1 cellular context compared by ENCODE assay signal in the genomic region with DNA sequence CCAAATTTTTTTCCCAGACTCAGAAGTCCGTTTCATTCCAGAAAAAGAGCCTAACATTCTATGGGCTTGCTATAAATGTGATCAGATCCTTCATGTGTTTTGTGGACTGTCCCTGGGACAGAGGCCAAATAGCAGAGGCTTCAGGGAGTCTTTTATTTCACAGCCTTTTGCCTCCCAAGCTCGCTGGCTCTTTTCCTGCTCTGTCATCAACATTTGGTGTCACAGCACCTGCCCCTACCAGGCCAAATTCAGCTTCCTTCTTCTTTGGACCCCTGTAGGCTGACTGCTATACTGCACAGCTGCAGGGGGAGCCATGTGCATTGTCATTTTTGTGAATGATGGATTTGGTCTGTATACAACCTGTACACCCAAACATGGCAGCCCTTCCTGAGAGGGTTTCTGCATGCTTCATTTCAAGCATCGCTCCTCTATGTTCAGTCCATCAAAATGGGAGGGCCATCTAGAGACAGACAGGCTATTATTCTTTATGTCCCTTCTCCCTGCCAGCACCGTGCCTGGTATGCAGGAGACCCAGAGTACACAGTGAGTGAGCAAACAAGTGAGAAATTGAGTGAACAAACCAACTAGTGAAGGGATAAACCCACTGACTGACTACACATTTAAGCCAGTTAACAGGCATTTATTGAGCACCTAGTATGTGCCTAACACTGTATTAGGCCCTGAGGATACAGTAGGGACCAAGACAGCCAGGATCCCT.
TF ChIP-seq lines count a peak whose summit lies in the region.

No MANE protein-coding gene starts in this region.

TF ChIP-seq in HCT116, 20 proteins besides CTCF, POLR2A, EP300 and RAD21 (continued from another document):
- TF ChIP-seq, protein P1, sequence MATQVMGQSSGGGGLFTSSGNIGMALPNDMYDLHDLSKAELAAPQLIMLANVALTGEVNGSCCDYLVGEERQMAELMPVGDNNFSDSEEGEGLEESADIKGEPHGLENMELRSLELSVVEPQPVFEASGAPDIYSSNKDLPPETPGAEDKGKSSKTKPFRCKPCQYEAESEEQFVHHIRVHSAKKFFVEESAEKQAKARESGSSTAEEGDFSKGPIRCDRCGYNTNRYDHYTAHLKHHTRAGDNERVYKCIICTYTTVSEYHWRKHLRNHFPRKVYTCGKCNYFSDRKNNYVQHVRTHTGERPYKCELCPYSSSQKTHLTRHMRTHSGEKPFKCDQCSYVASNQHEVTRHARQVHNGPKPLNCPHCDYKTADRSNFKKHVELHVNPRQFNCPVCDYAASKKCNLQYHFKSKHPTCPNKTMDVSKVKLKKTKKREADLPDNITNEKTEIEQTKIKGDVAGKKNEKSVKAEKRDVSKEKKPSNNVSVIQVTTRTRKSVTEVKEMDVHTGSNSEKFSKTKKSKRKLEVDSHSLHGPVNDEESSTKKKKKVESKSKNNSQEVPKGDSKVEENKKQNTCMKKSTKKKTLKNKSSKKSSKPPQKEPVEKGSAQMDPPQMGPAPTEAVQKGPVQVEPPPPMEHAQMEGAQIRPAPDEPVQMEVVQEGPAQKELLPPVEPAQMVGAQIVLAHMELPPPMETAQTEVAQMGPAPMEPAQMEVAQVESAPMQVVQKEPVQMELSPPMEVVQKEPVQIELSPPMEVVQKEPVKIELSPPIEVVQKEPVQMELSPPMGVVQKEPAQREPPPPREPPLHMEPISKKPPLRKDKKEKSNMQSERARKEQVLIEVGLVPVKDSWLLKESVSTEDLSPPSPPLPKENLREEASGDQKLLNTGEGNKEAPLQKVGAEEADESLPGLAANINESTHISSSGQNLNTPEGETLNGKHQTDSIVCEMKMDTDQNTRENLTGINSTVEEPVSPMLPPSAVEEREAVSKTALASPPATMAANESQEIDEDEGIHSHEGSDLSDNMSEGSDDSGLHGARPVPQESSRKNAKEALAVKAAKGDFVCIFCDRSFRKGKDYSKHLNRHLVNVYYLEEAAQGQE (IDR thresholded peaks at IDR 0.05; ENCODE audit: low read depth) = no peak
- no peak for TF ChIP-seq MAX (IDR thresholded peaks at IDR 0.05)
- no peak for TF ChIP-seq SP1 (IDR thresholded peaks at IDR 0.05; ENCODE audit: low read depth)
- TF ChIP-seq JUND (IDR thresholded peaks at IDR 0.05) = no peak
